1 cellular context compared by ENCODE assay signal in the genomic region with DNA sequence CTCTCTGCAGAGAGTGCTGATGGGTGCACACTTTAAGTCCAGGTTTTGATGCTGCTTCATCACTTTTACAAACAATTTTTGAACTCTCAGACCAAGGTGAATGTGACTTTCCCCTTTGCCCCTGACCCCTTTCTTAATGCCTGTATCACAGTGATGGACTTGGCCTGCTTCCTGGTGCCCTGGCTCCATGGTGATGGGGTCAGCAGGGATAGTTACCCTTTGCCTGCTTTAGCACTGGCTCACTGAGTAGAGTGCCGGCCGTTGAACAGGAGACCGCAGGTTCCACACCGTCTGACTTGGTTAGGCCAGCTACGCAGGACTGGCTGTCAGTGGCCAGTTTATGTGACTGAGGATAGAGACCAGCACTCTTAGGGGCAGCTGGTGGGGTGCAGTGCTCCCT.
TF ChIP-seq lines count a peak whose summit lies in the region.

No MANE protein-coding gene starts in this region.

TF ChIP-seq in H1, 55 proteins besides CTCF, POLR2A, EP300 and RAD21:
- TF ChIP-seq BACH1 (IDR thresholded peaks at IDR 0.05; ENCODE audit: low read length), result no peak
- no peak for TF ChIP-seq SIN3A (conservative IDR thresholded peaks at IDR 0.05 in 1 of 2, IDR thresholded peaks at IDR 0.05 in 1 of 2; ENCODE audit: low read depth in 1 of 2, low read length in 2 of 2)
- TF ChIP-seq POU5F1 (IDR thresholded peaks at IDR 0.05; ENCODE audit: low read depth, low read length), result no peak
- no peak for TF ChIP-seq KDM4A (IDR thresholded peaks at IDR 0.05; ENCODE audit: low read depth, low read length, severe bottlenecking)
- no peak for TF ChIP-seq SUZ12 (IDR thresholded peaks at IDR 0.05; ENCODE audit: low read length)
- TF ChIP-seq CBX5 (IDR thresholded peaks at IDR 0.05; ENCODE audit: low read depth, low read length), result no peak
- no peak for TF ChIP-seq FOSL1 (IDR thresholded peaks at IDR 0.05; ENCODE audit: insufficient read depth, low read depth, low read length)
- no peak for TF ChIP-seq SIX5 (IDR thresholded peaks at IDR 0.05; ENCODE audit: low read depth, low read length)
- no peak for TF ChIP-seq SP4 (IDR thresholded peaks at IDR 0.05; ENCODE audit: low read length)
TF ChIP-seq in H1: peak in this region for 0.
